Comparison of ENCODE assay signal across 28 cellular contexts in genomic region chr17:79094261-79094660, GRCh38.
"Had no signal": no experiment of that assay in that cellular context is flagged by ENCODE, and none has a peak within 500 bp of the region (broad histone marks: within the 10 kb centered on the region; RNA-seq: fewer than 3 reads in every experiment).

No MANE protein-coding gene starts in this region.

- H3K4me1 Mint-ChIP-seq: activated T-helper 17 cell treated with anti-CD3 and anti-CD28 coated beads, Interleukin-2, amount 50 U/mL, for 72 hours had no signal

- H3K4me3 Mint-ChIP-seq: activated naive CD4-positive, alpha-beta T cell treated with anti-CD3 and anti-CD28 coated beads for 36 hours; activated naive CD4-positive, alpha-beta T cell treated with anti-CD3 and anti-CD28 coated beads, Interleukin-2, amount 10 ng/mL, durations not matched to agents 7 days and 5 days; activated naive CD4-positive, alpha-beta T cell treated with anti-CD3 and anti-CD28 coated beads, Interleukin-2, amount 50 U/mL, for 24 hours; activated naive CD8-positive, alpha-beta T cell; activated naive CD8-positive, alpha-beta T cell treated with anti-CD3 and anti-CD28 coated beads for 36 hours; activated naive CD8-positive, alpha-beta T cell treated with anti-CD3 and anti-CD28 coated beads, Interleukin-2, amount 10 ng/mL, durations not matched to agents 7 days and 5 days; activated naive CD8-positive, alpha-beta T cell treated with anti-CD3 and anti-CD28 coated beads, Interleukin-2, amount 50 U/mL, for 24 hours; activated T-cell treated with anti-CD3 and anti-CD28 coated beads, Interleukin-2, amount 50 U/mL, for 24 hours; activated T-cell treated with anti-CD3 and anti-CD28 coated beads, Interleukin-2, amount 50 U/mL, for 4 hours; activated T-cell treated with anti-CD3 and anti-CD28 coated beads, Interleukin-2, amount 50 U/mL, for 72 hours; activated T-helper 1 cell treated with anti-CD3 and anti-CD28 coated beads, Interleukin-12 subunit alpha, Interleukin-12 subunit beta, Interleukin-2, Interleukin-4 antibody, amounts not matched to agents 30 ng/mL and 10 ng/mL and 1 ng/mL, durations not matched to agents 14 hours and 24 hours and 36 hours; activated T-helper 17 cell treated with anti-CD3 and anti-CD28 coated beads, Interleukin-2, amount 50 U/mL, for 72 hours; brain had no signal

- ATAC-seq: activated naive CD8-positive, alpha-beta T cell treated with anti-CD3 and anti-CD28 coated beads, Interleukin-2, amount 50 U/mL, for 24 hours; activated T-cell treated with anti-CD3 and anti-CD28 coated beads, Interleukin-2, amount 50 U/mL, for 72 hours; activated T-helper 17 cell treated with anti-CD3 and anti-CD28 coated beads, Interleukin-2, amount 50 U/mL, for 72 hours; body of pancreas had no signal

- H3K4me1 ChIP-seq: adrenal gland, body of pancreas, breast epithelium had no signal

- H3K36me3 Mint-ChIP-seq: activated naive CD4-positive, alpha-beta T cell treated with anti-CD3 and anti-CD28 coated beads, Interleukin-2, amount 10 ng/mL, durations not matched to agents 7 days and 5 days; activated naive CD4-positive, alpha-beta T cell treated with anti-CD3 and anti-CD28 coated beads, Interleukin-2, amount 50 U/mL, for 24 hours; activated naive CD4-positive, alpha-beta T cell treated with anti-CD3 and anti-CD28 coated beads, Interleukin-2, amount 50 U/mL, for 72 hours; activated naive CD8-positive, alpha-beta T cell; activated naive CD8-positive, alpha-beta T cell treated with anti-CD3 and anti-CD28 coated beads for 36 hours; activated naive CD8-positive, alpha-beta T cell treated with anti-CD3 and anti-CD28 coated beads, Interleukin-2, amount 10 ng/mL, durations not matched to agents 7 days and 5 days; brain had no signal

- H3K4me3 ChIP-seq: adrenal gland, ascending aorta, body of pancreas, breast epithelium, cardiac muscle cell had no signal

- FAIRE-seq: astrocyte, bronchial epithelial cell had no signal

- H3K9me3 Mint-ChIP-seq: activated naive CD4-positive, alpha-beta T cell treated with anti-CD3 and anti-CD28 coated beads for 36 hours; activated naive CD4-positive, alpha-beta T cell treated with anti-CD3 and anti-CD28 coated beads, Interleukin-2, amount 10 ng/mL, durations not matched to agents 7 days and 5 days; activated naive CD4-positive, alpha-beta T cell treated with anti-CD3 and anti-CD28 coated beads, Interleukin-2, amount 50 U/mL, for 24 hours; activated naive CD4-positive, alpha-beta T cell treated with anti-CD3 and anti-CD28 coated beads, Interleukin-2, amount 50 U/mL, for 72 hours; activated naive CD8-positive, alpha-beta T cell treated with anti-CD3 and anti-CD28 coated beads for 36 hours; activated naive CD8-positive, alpha-beta T cell treated with anti-CD3 and anti-CD28 coated beads, Interleukin-2, amount 10 ng/mL, durations not matched to agents 7 days and 5 days; activated naive CD8-positive, alpha-beta T cell treated with anti-CD3 and anti-CD28 coated beads, Interleukin-2, amount 50 U/mL, for 24 hours; activated T-cell treated with anti-CD3 and anti-CD28 coated beads, Interleukin-2, amount 50 U/mL, for 24 hours; activated T-cell treated with anti-CD3 and anti-CD28 coated beads, Interleukin-2, amount 50 U/mL, for 4 hours; activated T-cell treated with anti-CD3 and anti-CD28 coated beads, Interleukin-2, amount 50 U/mL, for 72 hours; activated T-helper 1 cell treated with anti-CD3 and anti-CD28 coated beads, Interleukin-12 subunit alpha, Interleukin-12 subunit beta, Interleukin-2, Interleukin-4 antibody, amounts not matched to agents 30 ng/mL and 10 ng/mL and 1 ng/mL, durations not matched to agents 14 hours and 24 hours and 36 hours; activated T-helper 17 cell treated with anti-CD3 and anti-CD28 coated beads, Interleukin-2, amount 50 U/mL, for 72 hours; activated T-helper 2 cell treated with anti-CD3 and anti-CD28 coated beads, Interferon-gamma antibody, Interleukin-2, Interleukin-4, amounts not matched to agents 10 μg/mL and 5 μg/mL and 100 μg/mL, durations not matched to agents 14 hours and 24 hours and 36 hours had no signal

- H3K27ac Mint-ChIP-seq: activated naive CD4-positive, alpha-beta T cell treated with anti-CD3 and anti-CD28 coated beads for 36 hours; activated naive CD4-positive, alpha-beta T cell treated with anti-CD3 and anti-CD28 coated beads, Interleukin-2, amount 10 ng/mL, durations not matched to agents 7 days and 5 days; activated naive CD4-positive, alpha-beta T cell treated with anti-CD3 and anti-CD28 coated beads, Interleukin-2, amount 50 U/mL, for 24 hours; activated naive CD4-positive, alpha-beta T cell treated with anti-CD3 and anti-CD28 coated beads, Interleukin-2, amount 50 U/mL, for 72 hours; activated naive CD8-positive, alpha-beta T cell; activated naive CD8-positive, alpha-beta T cell treated with anti-CD3 and anti-CD28 coated beads for 36 hours; activated naive CD8-positive, alpha-beta T cell treated with anti-CD3 and anti-CD28 coated beads, Interleukin-2, amount 10 ng/mL, durations not matched to agents 7 days and 5 days; activated naive CD8-positive, alpha-beta T cell treated with anti-CD3 and anti-CD28 coated beads, Interleukin-2, amount 50 U/mL, for 24 hours; activated T-cell treated with anti-CD3 and anti-CD28 coated beads, Interleukin-2, amount 50 U/mL, for 24 hours; activated T-cell treated with anti-CD3 and anti-CD28 coated beads, Interleukin-2, amount 50 U/mL, for 72 hours; activated T-helper 1 cell treated with anti-CD3 and anti-CD28 coated beads, Interleukin-12 subunit alpha, Interleukin-12 subunit beta, Interleukin-2, Interleukin-4 antibody, amounts not matched to agents 30 ng/mL and 10 ng/mL and 1 ng/mL, durations not matched to agents 14 hours and 24 hours and 36 hours; activated T-helper 17 cell treated with anti-CD3 and anti-CD28 coated beads, Interleukin-2, amount 50 U/mL, for 72 hours; activated T-helper 2 cell treated with anti-CD3 and anti-CD28 coated beads, Interferon-gamma antibody, Interleukin-2, Interleukin-4, amounts not matched to agents 10 μg/mL and 5 μg/mL and 100 μg/mL, durations not matched to agents 14 hours and 24 hours and 36 hours had no signal

- H3K36me3 ChIP-seq: adrenal gland, ascending aorta, brain microvascular endothelial cell, breast epithelium, cardiac muscle cell had no signal

- H3K27ac ChIP-seq: adrenal gland, ascending aorta, body of pancreas, brain microvascular endothelial cell, breast epithelium, cardiac muscle cell had no signal

- DNase-seq: activated naive CD4-positive, alpha-beta T cell treated with anti-CD3 and anti-CD28 coated beads for 36 hours; activated naive CD8-positive, alpha-beta T cell treated with anti-CD3 and anti-CD28 coated beads for 36 hours; activated naive CD8-positive, alpha-beta T cell treated with anti-CD3 and anti-CD28 coated beads, Interleukin-2, amount 50 U/mL, for 24 hours; activated T-cell treated with anti-CD3 and anti-CD28 coated beads, Interleukin-2, amount 50 U/mL, for 4 hours; activated T-cell treated with anti-CD3 and anti-CD28 coated beads, Interleukin-2, amount 50 U/mL, for 48 hours; activated T-cell treated with anti-CD3 and anti-CD28 coated beads, Interleukin-2, amount 50 U/mL, for 72 hours; adrenal gland; amniotic stem cell; amygdala; aorta; body of pancreas; brain microvascular endothelial cell; cerebellar nuclear complex had no signal

- H3K9me3 ChIP-seq: adrenal gland, ascending aorta, body of pancreas, breast epithelium had no signal
